ENCODE assay signal across 17 cellular contexts in genomic region chr18:11960743-11961380, GRCh38.
"Had no signal": no experiment of that assay in that cellular context is flagged by ENCODE, and none has a peak within 500 bp of the region (broad histone marks: within the 10 kb centered on the region; RNA-seq: fewer than 3 reads in every experiment).

No MANE protein-coding gene starts in this region.

- H3K4me3 ChIP-seq: colonic mucosa, prostate gland, right atrium auricular region, tibial nerve, vagina had no signal

- H3K9me3 ChIP-seq: colonic mucosa, prostate gland had no signal

- H3K27ac ChIP-seq: colonic mucosa, prostate gland, right atrium auricular region, tibial nerve, vagina had no signal

- DNase-seq: activated CD4-positive, alpha-beta T cell treated with anti-CD3 and anti-CD28 coated beads, Interleukin-2, amount 50 U/mL, for 1 hour; activated CD8-positive, alpha-beta memory T cell treated with anti-CD3 and anti-CD28 coated beads, Interleukin-2, amount 50 U/mL, for 4 hours; activated naive CD4-positive, alpha-beta T cell treated with anti-CD3 and anti-CD28 coated beads, Interleukin-2, amount 10 ng/mL, durations not matched to agents 7 days and 5 days; activated naive CD8-positive, alpha-beta T cell treated with anti-CD3 and anti-CD28 coated beads, Interleukin-2, amount 50 U/mL, for 24 hours; activated T-cell treated with anti-CD3 and anti-CD28 coated beads, Interleukin-2, amount 50 U/mL, for 4 hours; anterior cingulate cortex; colonic mucosa; head of caudate nucleus; kidney; stimulated activated naive CD8-positive, alpha-beta T cell treated with anti-CD3 and anti-CD28 coated beads, Interleukin-15, Interleukin-2, amounts not matched to agents 100 U/mL and 50 U/mL, for 24 hours; substantia nigra; T1000 had no signal

- ATAC-seq: activated naive CD8-positive, alpha-beta T cell treated with anti-CD3 and anti-CD28 coated beads, Interleukin-2, amount 50 U/mL, for 24 hours; activated T-cell treated with anti-CD3 and anti-CD28 coated beads, Interleukin-2, amount 50 U/mL, for 4 hours; left lobe of liver; stimulated activated naive CD8-positive, alpha-beta T cell treated with anti-CD3 and anti-CD28 coated beads, Interleukin-15, Interleukin-2, amounts not matched to agents 100 U/mL and 50 U/mL, for 24 hours had no signal

- H3K36me3 ChIP-seq: colonic mucosa, prostate gland, right atrium auricular region, tibial nerve, vagina had no signal

- H3K4me1 ChIP-seq: colonic mucosa, prostate gland, right atrium auricular region had no signal

- H3K27me3 ChIP-seq: colonic mucosa, right atrium auricular region, tibial nerve, vagina had no signal
